ENCODE assay signal across 24 cellular contexts in the genomic region with DNA sequence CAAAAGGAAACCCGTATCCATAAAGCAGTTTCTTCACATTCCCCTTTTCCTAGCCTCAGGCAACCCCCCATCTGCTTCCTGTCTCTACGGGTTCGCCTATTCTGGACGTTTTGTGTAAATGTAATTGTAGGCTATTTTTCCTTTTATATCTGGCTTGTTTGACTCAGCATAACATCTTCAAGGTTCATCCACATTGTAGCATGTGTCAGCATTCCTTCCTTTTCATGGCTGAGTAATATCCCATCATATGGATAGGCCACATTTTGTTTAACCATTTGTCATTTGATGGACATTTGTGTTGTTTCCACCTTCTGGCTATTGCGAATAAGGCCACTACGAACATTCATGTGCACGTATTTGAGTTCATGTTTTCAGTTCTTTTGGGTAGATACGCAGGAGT. TPM values are rescaled to one million over a fixed set of nuclear protein-coding genes. Genes with fewer than 3 reads are reported as not detected.
"Had no signal": no experiment of that assay in that cellular context is flagged by ENCODE, and none has a peak within 500 bp of the region (broad histone marks: within the 10 kb centered on the region; RNA-seq: fewer than 3 reads in every experiment).

No MANE protein-coding gene starts in this region.

- H3K36me3 Mint-ChIP-seq: IgD-negative memory B cell, T-cell had no signal

- DNase-seq: KBM-7, MV-4-11, NCI-H1048, NCI-H1105, NCI-H1417, NCI-H1436 treated with DMSO at 0.1 percent for 48 hours, NCI-H1694, NCI-H187 treated with DMSO at 0.1 percent for 48 hours, NCI-H2081, NCI-H2107, NCI-H226, NCI-H446, NCI-H510A, NCI-H524 treated with DMSO at 0.1 percent for 48 hours, NCI-H69, NCI-H774, SHP77, SK-N-SH, SW 1271, T-cell had no signal

- H3K4me2 ChIP-seq: SK-N-SH had no signal

- H3K4me1 Mint-ChIP-seq: T-cell had no signal

- H3K4me3 Mint-ChIP-seq: IgD-negative memory B cell, T-cell had no signal

- H3K9me3 ChIP-seq: SK-N-SH had no signal

- H3K27ac Mint-ChIP-seq: IgD-negative memory B cell, T-cell had no signal

- H3K9ac ChIP-seq: SK-N-SH had no signal

- H3K9me3 Mint-ChIP-seq: T-cell had no signal

- H3K27ac ChIP-seq: RWPE1 had no signal

- ATAC-seq: Panc1, T-cell had no signal

RNA-seq across cellular contexts. Expression of a gene that starts 54.6 kb away (rescaled TPM):
- total RNA-seq: SK-MEL-5, T-cell had no signal
- polyA plus RNA-seq: IgD-negative memory B cell had no signal
